Comparison of ENCODE assay signal across 17 cellular contexts in the genomic region with DNA sequence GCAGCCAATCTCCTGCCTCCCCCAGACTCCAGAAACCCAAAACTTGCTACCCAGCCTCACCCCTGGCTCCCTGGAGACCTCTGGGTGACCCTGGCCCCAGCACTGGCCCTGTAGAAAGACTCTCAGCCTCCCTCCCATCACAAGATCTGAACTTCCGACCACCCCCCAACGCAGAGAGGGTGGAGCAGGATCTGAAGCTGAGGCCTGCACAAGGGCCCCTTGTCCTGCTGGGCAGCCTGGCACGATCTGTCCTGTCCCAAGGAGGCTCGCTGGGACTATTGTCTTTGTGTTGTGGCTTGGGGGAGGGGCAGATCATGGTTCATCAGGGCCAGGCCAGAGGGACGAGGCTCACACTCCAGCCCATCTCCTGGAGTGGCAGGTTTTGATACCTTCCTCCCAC. TPM values are rescaled to one million over a fixed set of nuclear protein-coding genes. Genes with fewer than 3 reads are reported as not detected.
DNase-seq lines count a peak whose midpoint lies in the region; ATAC-seq and TF ChIP-seq lines count a peak whose summit lies in the region.
"Had no signal": no experiment of that assay in that cellular context is flagged by ENCODE, and none has a peak within 500 bp of the region (broad histone marks: within the 10 kb centered on the region; RNA-seq: fewer than 3 reads in every experiment).

No MANE protein-coding gene starts in this region.

- no peaks in the 10 kb centered on the region for H3K36me3 Mint-ChIP-seq in GM23338 (ENCODE audit: low read depth)
- no peaks in the 10 kb centered on the region for H3K36me3 Mint-ChIP-seq in brain
- H3K36me3 Mint-ChIP-seq: activated CD4-positive, alpha-beta memory T cell treated with anti-CD3 and anti-CD28 coated beads for 36 hours had no signal

- no peak overlapping the region for H4K91ac ChIP-seq in mesenchymal stem cell (ENCODE audit: low read length)

- H4K8ac ChIP-seq in mesenchymal stem cell (ENCODE audit: low read length), result peak overlapping the region; percentile 76

- H3K4me2 ChIP-seq in GM23338 (peak overlapping the region; percentile 69), mesenchymal stem cell (ENCODE audit: low read length, poor library complexity, severe bottlenecking) (no peak overlapping the region), skeletal muscle satellite cell (ENCODE audit: low read length) (no peak overlapping the region)

- no peak overlapping the region for H2BK5ac ChIP-seq in mesenchymal stem cell (ENCODE audit: low read depth, low read length, poor library complexity, severe bottlenecking)

- 67% methylated on average over 3 of the region's 5 CpGs for WGBS in mesenchymal stem cell

- H2BK12ac ChIP-seq in mesenchymal stem cell (ENCODE audit: low read length in 2 of 2), result peak overlapping the region; percentile 88 to 99

- H3K27ac ChIP-seq in GM23338 (ENCODE audit: low read depth) (peak overlapping the region; percentile 66; the same call in 1 of the 2 replicates), mesenchymal stem cell (ENCODE audit: low read length, poor library complexity, severe bottlenecking) (no peak overlapping the region)

- H3K4me1 ChIP-seq in GM23338 (ENCODE audit: insufficient read depth) (peaks cover 36% of the 10 kb centered on the region), mesenchymal stem cell (ENCODE audit: control insufficient read depth, insufficient read depth, low read depth, low read length) (peaks cover 23% of the 10 kb centered on the region), skeletal muscle satellite cell (ENCODE audit: control insufficient read depth, insufficient read depth, low read length) (peaks cover 59% of the 10 kb centered on the region), BE2C (peaks cover 3% of the 10 kb centered on the region; the same call in 1 of the 2 replicates)

- H3K23ac ChIP-seq in mesenchymal stem cell (ENCODE audit: low read length in 2 of 2), result no peak overlapping the region

- no peak overlapping the region for H3K14ac ChIP-seq in mesenchymal stem cell (ENCODE audit: low read length in 2 of 2)

- peak; percentile 38 for DNase-seq in GM23338 (ENCODE audit: low spot score)
- no peak for DNase-seq in mesenchymal stem cell
- no peak for DNase-seq in BE2C
- no peak for DNase-seq in NOMO-1 treated with DMSO at 0.1 percent for 48 hours (lab: John Stamatoyannopoulos, UW; ENCODE audit: unreplicated experiment)
- DNase-seq in activated naive CD4-positive, alpha-beta T cell treated with anti-CD3 and anti-CD28 coated beads, Interleukin-2, amount 50 U/mL, for 16 hours, result no peak
- DNase-seq: activated CD4-positive, alpha-beta memory T cell treated with anti-CD3 and anti-CD28 coated beads for 36 hours; cerebellar nuclear complex; NCI-H1048; RPMI8226; T1000 had no signal

- H2AK5ac ChIP-seq in mesenchymal stem cell (ENCODE audit: low read length, severe bottlenecking), result peak overlapping the region; percentile 96

- H3K27me3 ChIP-seq in GM23338 (ENCODE audit: insufficient read depth) (no peaks in the 10 kb centered on the region), mesenchymal stem cell (ENCODE audit: control insufficient read depth in 1 of 2, insufficient read depth in 1 of 2, low read length in 2 of 2) (no peaks in the 10 kb centered on the region), skeletal muscle satellite cell (ENCODE audit: control insufficient read depth, insufficient read depth, low read length) (no peaks in the 10 kb centered on the region), BE2C (no peaks in the 10 kb centered on the region)

- H3F3A ChIP-seq in GM23338 (replicated peaks; ENCODE audit: low read depth), result peaks cover 7% of the 10 kb centered on the region; the same call in 1 of the 2 replicates

- H3K9me3 ChIP-seq in mesenchymal stem cell (ENCODE audit: control insufficient read depth, low read length), result no peaks in the 10 kb centered on the region
- H3K9me3 ChIP-seq in skeletal muscle satellite cell (replicated peaks; ENCODE audit: low read length), result no peaks in the 10 kb centered on the region
- no peaks in the 10 kb centered on the region for H3K9me3 ChIP-seq in BE2C

- peaks cover 30% of the 10 kb centered on the region for H3K4me1 Mint-ChIP-seq in GM23338
- H3K4me1 Mint-ChIP-seq in brain, result peaks cover 41% of the 10 kb centered on the region

- peak overlapping the region; percentile 1 for H2BK120ac ChIP-seq in mesenchymal stem cell (ENCODE audit: low read depth, low read length)

- no peak overlapping the region for H3K4me3 Mint-ChIP-seq in GM23338
- peak overlapping the region in 1 of 5 experiments; percentile 10 for H3K4me3 Mint-ChIP-seq in brain
- H3K4me3 Mint-ChIP-seq: activated CD4-positive, alpha-beta memory T cell treated with anti-CD3 and anti-CD28 coated beads for 36 hours had no signal

- H3K79me2 ChIP-seq in GM23338 (replicated peaks; ENCODE audit: insufficient read depth), result no peaks in the 10 kb centered on the region

- H3K9ac ChIP-seq in mesenchymal stem cell (ENCODE audit: low read length) (peak overlapping the region; percentile 22), skeletal muscle satellite cell (ENCODE audit: low read depth, low read length) (peak overlapping the region; percentile 21)

- H3K4ac ChIP-seq in mesenchymal stem cell (ENCODE audit: low read depth in 1 of 2, low read length in 2 of 2), result peak overlapping the region; percentile 73 to 87

- peak overlapping the region; percentile 52 to 82 for H3K18ac ChIP-seq in mesenchymal stem cell (ENCODE audit: low read depth in 1 of 2, low read length in 2 of 2)

- no peaks in the 10 kb centered on the region for H3K9me2 ChIP-seq in GM23338 (ENCODE audit: insufficient read depth)

- H2AFZ ChIP-seq in GM23338, result peak overlapping the region; percentile 98
- H2AFZ ChIP-seq in mesenchymal stem cell (ENCODE audit: low read depth, low read length), result no peak overlapping the region

- H3K4me3 ChIP-seq in GM23338, result peak overlapping the region; percentile 41; the same call in 1 of the 2 replicates
- no peak overlapping the region for H3K4me3 ChIP-seq in mesenchymal stem cell (ENCODE audit: insufficient read depth in 1 of 2, low read depth in 1 of 2, low read length in 2 of 2)
- H3K4me3 ChIP-seq in skeletal muscle satellite cell (ENCODE audit: low read length), result no peak overlapping the region
- H3K4me3 ChIP-seq in BE2C (ENCODE audit: low read depth, low read length), result no peak overlapping the region

- no peaks in the 10 kb centered on the region for H3K79me1 ChIP-seq in mesenchymal stem cell (replicated peaks; ENCODE audit: low read length, poor library complexity, severe bottlenecking)

- ATAC-seq in GM23338, result no peak; the same call in 2 of the 3 replicates
- no peak for ATAC-seq in HG03025 (IDR thresholded peaks at IDR 0.05; ENCODE audit: low FRiP score, unreplicated experiment)

- peak overlapping the region; percentile 29 for H2BK15ac ChIP-seq in mesenchymal stem cell (ENCODE audit: low read depth, poor library complexity, severe bottlenecking)

- H3K36me3 ChIP-seq in GM23338 (ENCODE audit: insufficient read depth) (no peaks in the 10 kb centered on the region), mesenchymal stem cell (ENCODE audit: control insufficient read depth in 1 of 2, insufficient read depth in 2 of 2, low read depth in 1 of 2, low read length in 2 of 2) (no peaks in the 10 kb centered on the region), skeletal muscle satellite cell (ENCODE audit: insufficient read depth, low read length) (no peaks in the 10 kb centered on the region), BE2C (no peaks in the 10 kb centered on the region)

- H3K9me3 Mint-ChIP-seq in GM23338 (no peaks in the 10 kb centered on the region), brain (peaks cover 0 to 4% (median 0%) of the 10 kb centered on the region in 5 experiments)
- H3K9me3 Mint-ChIP-seq: activated CD4-positive, alpha-beta memory T cell treated with anti-CD3 and anti-CD28 coated beads for 36 hours had no signal

- H4K20me1 ChIP-seq in GM23338 (replicated peaks; ENCODE audit: insufficient read depth), result no peaks in the 10 kb centered on the region

- TF ChIP-seq CTCF in GM23338 (conservative IDR thresholded peaks at IDR 0.05; ENCODE audit: low read depth in 2 of 2) (no peak), brain (conservative IDR thresholded peaks at IDR 0.05) (no peak), BE2C (IDR thresholded peaks at IDR 0.05; ENCODE audit: low read depth, low read length) (no peak)

- no peak overlapping the region for H3K27ac Mint-ChIP-seq in GM23338
- H3K27ac Mint-ChIP-seq in brain, result peak overlapping the region in 3 of 5 experiments; percentile 31 to 71 (median 48)
- H3K27ac Mint-ChIP-seq: activated CD4-positive, alpha-beta memory T cell treated with anti-CD3 and anti-CD28 coated beads for 36 hours had no signal

- peaks cover 8% of the 10 kb centered on the region for H3K27me3 Mint-ChIP-seq in GM23338 (ENCODE audit: insufficient read depth, low read depth, poor library complexity)
- peaks cover 13% of the 10 kb centered on the region for H3K27me3 Mint-ChIP-seq in brain

RNA-seq across cellular contexts. Expression of gene PHLDA3, which starts 20.0 kb away (rescaled TPM):
- total RNA-seq in GM23338 (2014; rRNA removed; shearing (Covaris generic)), result 87.4 and 111 TPM in 2 replicates
- polyA plus RNA-seq in GM23338 (2016; fragmentation: Nextera tagmentation; extraction: Ambion mirVana), result 37.5 and 38.9 TPM in 2 replicates
- polyA plus RNA-seq in brain (ENCODE audit: insufficient read depth, low read depth, low replicate concordance), result 29.9 TPM
- 42.7 TPM for polyA plus RNA-seq in mesenchymal stem cell (2013, experiment 1 of 2)
- polyA plus RNA-seq in mesenchymal stem cell (2013, experiment 2 of 2), result 42.7 TPM
- total RNA-seq in skeletal muscle satellite cell (2012; rRNA removed), result 43.2 and 47.4 TPM in 2 replicates
- 0.97 TPM for polyA plus RNA-seq in BE2C (2012; ENCODE audit: insufficient read depth, insufficient read length, low read depth)

RNA-seq across cellular contexts. Expression of gene TNNI1, which starts 27.5 kb away (rescaled TPM):
- not detected in 2 replicates for total RNA-seq in GM23338 (2014; rRNA removed; shearing (Covaris generic))
- polyA plus RNA-seq in GM23338 (2016; fragmentation: Nextera tagmentation; extraction: Ambion mirVana), result 0.36 and 4.1 TPM in 2 replicates
- not detected for polyA plus RNA-seq in brain (ENCODE audit: insufficient read depth, low read depth, low replicate concordance)
- polyA plus RNA-seq in mesenchymal stem cell (2013, experiment 1 of 2), result not detected
- polyA plus RNA-seq in mesenchymal stem cell (2013, experiment 2 of 2), result not detected
- total RNA-seq in skeletal muscle satellite cell (2012; rRNA removed), result 1.3 and 175 TPM in 2 replicates
- not detected for polyA plus RNA-seq in BE2C (2012; ENCODE audit: insufficient read depth, insufficient read length, low read depth)
- total RNA-seq: activated CD4-positive, alpha-beta memory T cell treated with anti-CD3 and anti-CD28 coated beads for 36 hours; esophagus mucosa; H4; HT1080; NCI-H460 had no signal

RNA-seq across cellular contexts. Expression of gene LAD1, which starts 49.9 kb away (rescaled TPM):
- total RNA-seq in GM23338 (2014; rRNA removed; shearing (Covaris generic)), result 17.6 and 22.3 TPM in 2 replicates
- polyA plus RNA-seq in GM23338 (2016; fragmentation: Nextera tagmentation; extraction: Ambion mirVana), result 18.0 and 18.9 TPM in 2 replicates
- 5.7 TPM for polyA plus RNA-seq in brain (ENCODE audit: insufficient read depth, low read depth, low replicate concordance)
- not detected for polyA plus RNA-seq in mesenchymal stem cell (2013, experiment 1 of 2)
- not detected for polyA plus RNA-seq in mesenchymal stem cell (2013, experiment 2 of 2)
- total RNA-seq in skeletal muscle satellite cell (2012; rRNA removed), result 0.22 and 0.51 TPM in 2 replicates
- not detected for polyA plus RNA-seq in BE2C (2012; ENCODE audit: insufficient read depth, insufficient read length, low read depth)
- total RNA-seq: activated CD4-positive, alpha-beta memory T cell treated with anti-CD3 and anti-CD28 coated beads for 36 hours; H4; HT1080; NCI-H460 had no signal

RNA-seq across cellular contexts. Expression of gene CSRP1, which starts 57.9 kb away (rescaled TPM):
- 24.1 and 29.9 TPM in 2 replicates for total RNA-seq in GM23338 (2014; rRNA removed; shearing (Covaris generic))
- polyA plus RNA-seq in GM23338 (2016; fragmentation: Nextera tagmentation; extraction: Ambion mirVana) (5.8 and 6.2 TPM in 2 replicates), brain (ENCODE audit: insufficient read depth, low read depth, low replicate concordance) (599 TPM)
- 86.6 TPM for polyA plus RNA-seq in mesenchymal stem cell (2013, experiment 1 of 2)
- 85.7 TPM for polyA plus RNA-seq in mesenchymal stem cell (2013, experiment 2 of 2)
- total RNA-seq in skeletal muscle satellite cell (2012; rRNA removed), result 169 and 175 TPM in 2 replicates
- 78.3 TPM for polyA plus RNA-seq in BE2C (2012; ENCODE audit: insufficient read depth, insufficient read length, low read depth)
